ENCODE assay signal across 1 cellular context in the genomic region with DNA sequence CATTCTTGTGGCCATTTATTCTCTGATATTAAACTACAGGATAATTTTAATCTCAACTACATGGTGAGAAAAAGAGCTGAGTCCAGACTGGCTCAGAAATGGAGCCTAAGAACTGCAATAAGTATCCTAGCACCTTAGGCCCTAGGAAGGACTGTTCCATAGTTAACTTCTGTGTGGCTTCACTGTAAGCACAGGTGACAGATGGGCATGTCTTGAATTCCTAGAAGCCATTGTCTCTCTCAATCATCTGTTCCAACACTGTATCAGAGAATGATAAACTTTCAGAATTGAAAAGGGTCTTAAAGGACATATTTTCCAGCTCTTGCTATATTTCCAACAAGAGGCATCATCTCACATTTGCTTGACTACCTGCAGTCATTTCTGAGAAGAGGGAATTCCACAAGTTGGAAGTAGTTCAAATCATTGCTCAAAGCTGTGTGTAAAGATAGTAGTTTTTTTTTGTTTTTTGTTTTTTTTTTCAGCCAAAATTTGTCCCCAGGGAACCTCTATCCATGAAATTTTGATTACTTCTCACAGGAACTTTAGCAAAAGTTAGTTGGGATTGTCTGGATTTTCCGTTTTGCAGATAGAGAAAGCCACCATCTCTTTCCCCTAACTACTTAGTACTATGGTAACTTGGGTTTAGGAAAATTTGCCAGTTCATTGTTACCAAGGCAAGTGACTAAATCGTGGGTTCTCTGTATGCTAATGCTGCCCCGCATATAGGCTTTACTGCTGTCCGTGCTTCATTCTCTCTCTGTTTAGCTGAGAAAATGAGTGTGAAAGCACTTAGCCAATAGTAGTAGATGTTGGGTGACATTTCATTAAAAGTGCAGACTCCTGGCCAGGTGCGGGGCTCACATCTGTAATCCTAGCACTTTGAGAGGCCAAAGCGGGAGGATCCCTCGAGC.
TF ChIP-seq lines count a peak whose summit lies in the region.

No MANE protein-coding gene starts in this region.

TF ChIP-seq in IMR-90, 13 proteins besides CTCF, POLR2A, EP300 and RAD21 (continued from another document):
- TF ChIP-seq NFE2L2 (IDR thresholded peaks at IDR 0.05; ENCODE audit: low read depth, low read length) (no peak), CEBPB (IDR thresholded peaks at IDR 0.05; ENCODE audit: low read depth, low read length) (no peak)
- TF ChIP-seq, protein P1, sequence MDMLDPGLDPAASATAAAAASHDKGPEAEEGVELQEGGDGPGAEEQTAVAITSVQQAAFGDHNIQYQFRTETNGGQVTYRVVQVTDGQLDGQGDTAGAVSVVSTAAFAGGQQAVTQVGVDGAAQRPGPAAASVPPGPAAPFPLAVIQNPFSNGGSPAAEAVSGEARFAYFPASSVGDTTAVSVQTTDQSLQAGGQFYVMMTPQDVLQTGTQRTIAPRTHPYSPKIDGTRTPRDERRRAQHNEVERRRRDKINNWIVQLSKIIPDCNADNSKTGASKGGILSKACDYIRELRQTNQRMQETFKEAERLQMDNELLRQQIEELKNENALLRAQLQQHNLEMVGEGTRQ (IDR thresholded peaks at IDR 0.05; ENCODE audit: low read depth, low read length): no peak
